33 cellular contexts compared by ENCODE assay signal in genomic region chr15:36680751-36681150, GRCh38.
"Had no signal": no experiment of that assay in that cellular context is flagged by ENCODE, and none has a peak within 500 bp of the region (broad histone marks: within the 10 kb centered on the region; RNA-seq: fewer than 3 reads in every experiment).

No MANE protein-coding gene starts in this region.

- ATAC-seq: activated CD8-positive, alpha-beta T cell treated with anti-CD3 and anti-CD28 coated beads for 36 hours; activated naive CD4-positive, alpha-beta T cell treated with anti-CD3 and anti-CD28 coated beads, Interleukin-2, amount 50 U/mL, for 72 hours; activated T-cell treated with anti-CD3 and anti-CD28 coated beads, Interleukin-2, amount 50 U/mL, for 4 hours; activated T-cell treated with anti-CD3 and anti-CD28 coated beads, Interleukin-2, amount 50 U/mL, for 72 hours; activated T-helper 17 cell treated with anti-CD3 and anti-CD28 coated beads, Interleukin-2, amount 50 U/mL, for 72 hours; body of pancreas had no signal

- H3K4me3 ChIP-seq: adrenal gland, body of pancreas, breast epithelium had no signal

- H3K4me1 ChIP-seq: adrenal gland, body of pancreas, breast epithelium had no signal

- FAIRE-seq: astrocyte had no signal

- H3K27ac ChIP-seq: adrenal gland, body of pancreas, brain microvascular endothelial cell, breast epithelium, VCaP had no signal

- DNase-seq: activated B cell treated with CpG ODN at 0.5 μM for 24 hours; activated CD4-positive, alpha-beta memory T cell treated with anti-CD3 and anti-CD28 coated beads for 36 hours; activated CD4-positive, alpha-beta T cell treated with anti-CD3 and anti-CD28 coated beads for 4 hours; activated CD4-positive, alpha-beta T cell treated with anti-CD3 and anti-CD28 coated beads, Interleukin-2, amount 10 ng/mL, durations not matched to agents 24 days and 14 days; activated CD4-positive, alpha-beta T cell treated with anti-CD3 and anti-CD28 coated beads, Interleukin-2, amount 50 U/mL, for 1 hour; activated CD4-positive, alpha-beta T cell treated with anti-CD3 and anti-CD28 coated beads, Interleukin-2, amount 50 U/mL, for 4 hours; activated CD4-positive, CD25-positive, alpha-beta regulatory T cell treated with anti-CD3 and anti-CD28 coated beads, Interleukin-2, amount 50 U/mL, for 72 hours; activated CD8-positive, alpha-beta memory T cell treated with anti-CD3 and anti-CD28 coated beads, Interleukin-2, amount 50 U/mL, for 4 hours; activated CD8-positive, alpha-beta T cell treated with anti-CD3 and anti-CD28 coated beads for 36 hours; activated effector memory CD4-positive, alpha-beta T cell treated with anti-CD3 and anti-CD28 coated beads, Interleukin-2, amount 50 U/mL, for 16 hours; activated gamma-delta T cell treated with Interleukin-2 at 50 U/mL for 16 hours; activated naive CD4-positive, alpha-beta T cell; activated naive CD4-positive, alpha-beta T cell treated with anti-CD3 and anti-CD28 coated beads for 36 hours; activated naive CD4-positive, alpha-beta T cell treated with anti-CD3 and anti-CD28 coated beads, Interleukin-2, amount 50 U/mL, for 16 hours; activated naive CD8-positive, alpha-beta T cell treated with anti-CD3 and anti-CD28 coated beads for 36 hours; activated T-cell treated with anti-CD3 and anti-CD28 coated beads for 4 hours; activated T-cell treated with anti-CD3 and anti-CD28 coated beads, Interleukin-2, amount 50 U/mL, for 1 hour; activated T-cell treated with anti-CD3 and anti-CD28 coated beads, Interleukin-2, amount 50 U/mL, for 4 hours; activated T-cell treated with anti-CD3 and anti-CD28 coated beads, Interleukin-2, amount 50 U/mL, for 72 hours; adrenal gland; amniotic stem cell; aorta; body of pancreas; brain microvascular endothelial cell; central memory CD4-positive, alpha-beta T cell; T-helper 1 cell; T-helper 2 cell; T-helper 9 cell had no signal

- H3K36me3 ChIP-seq: adrenal gland, brain microvascular endothelial cell, breast epithelium had no signal

- H3K9me3 ChIP-seq: adrenal gland, body of pancreas, breast epithelium had no signal
